10 cellular contexts compared by ENCODE assay signal in genomic region chr10:13684813-13685511, GRCh38.
DNase-seq lines count a peak whose midpoint lies in the region; ATAC-seq and TF ChIP-seq lines count a peak whose summit lies in the region.
"Had no signal": no experiment of that assay in that cellular context is flagged by ENCODE, and none has a peak within 500 bp of the region (broad histone marks: within the 10 kb centered on the region; RNA-seq: fewer than 3 reads in every experiment).

No MANE protein-coding gene starts in this region.

- no peaks in the 10 kb centered on the region for H3K36me3 Mint-ChIP-seq in CD8-positive, alpha-beta T cell
- no peaks in the 10 kb centered on the region for H3K36me3 Mint-ChIP-seq in activated T-cell treated with anti-CD3 and anti-CD28 coated beads, Interleukin-2, amount 50 U/mL, for 4 hours (ENCODE audit: insufficient read depth)

- no peak for ATAC-seq in CD8-positive, alpha-beta T cell
- no peak for ATAC-seq in activated T-cell treated with anti-CD3 and anti-CD28 coated beads, Interleukin-2, amount 50 U/mL, for 4 hours
- ATAC-seq: activated CD8-positive, alpha-beta T cell treated with anti-CD3 and anti-CD28 coated beads, Interleukin-2, amount 10 ng/mL, durations not matched to agents 7 days and 5 days had no signal

- H3K27me3 ChIP-seq in ascending aorta (no peaks in the 10 kb centered on the region), skeletal muscle tissue (ENCODE audit: control insufficient read depth in 3 of 3, insufficient read depth in 3 of 3, low read length in 3 of 3) (no peaks in the 10 kb centered on the region)
- no peaks in the 10 kb centered on the region for H3K27me3 ChIP-seq in CD8-positive, alpha-beta T cell (ENCODE audit: insufficient read depth, low read length)

- H3K4me3 Mint-ChIP-seq in CD8-positive, alpha-beta T cell = no peak overlapping the region
- H3K4me3 Mint-ChIP-seq in activated T-cell treated with anti-CD3 and anti-CD28 coated beads, Interleukin-2, amount 50 U/mL, for 4 hours = no peak overlapping the region
- H3K4me3 Mint-ChIP-seq: activated CD8-positive, alpha-beta T cell treated with anti-CD3 and anti-CD28 coated beads, Interleukin-2, amount 10 ng/mL, durations not matched to agents 7 days and 5 days had no signal

- H3K36me3 ChIP-seq in ascending aorta (no peaks in the 10 kb centered on the region), skeletal muscle tissue (ENCODE audit: control insufficient read depth in 3 of 3, insufficient read depth in 3 of 3, low read length in 3 of 3) (no peaks in the 10 kb centered on the region)
- H3K36me3 ChIP-seq in CD8-positive, alpha-beta T cell (ENCODE audit: insufficient read depth, low read length) = no peaks in the 10 kb centered on the region

- H3K9ac ChIP-seq in skeletal muscle tissue (ENCODE audit: low read depth in 1 of 3, low read length in 3 of 3) = peak overlapping the region; percentile 32 to 69 (median 43)

- H3K4me3 ChIP-seq in ascending aorta (peak overlapping the region in 1 of 2 donors; percentile 27), skeletal muscle tissue (ENCODE audit: low read length in 3 of 3) (peak overlapping the region; percentile 45 to 60 (median 52))
- H3K4me3 ChIP-seq in CD8-positive, alpha-beta T cell (ENCODE audit: low read depth, low read length) = no peak overlapping the region

- no peaks in the 10 kb centered on the region for H3K9me3 Mint-ChIP-seq in CD8-positive, alpha-beta T cell
- H3K9me3 Mint-ChIP-seq in activated T-cell treated with anti-CD3 and anti-CD28 coated beads, Interleukin-2, amount 50 U/mL, for 4 hours = no peaks in the 10 kb centered on the region

- DNase-seq in GM04503 (ENCODE audit: low read depth) (peak; percentile 15), ascending aorta (ENCODE audit: low spot score in 2 of 2) (no peak), hepatic stellate cell (ENCODE audit: low spot score) (peak; percentile 33), NCI-H2227 (lab: John Stamatoyannopoulos, UW; ENCODE audit: unreplicated experiment) (no peak), DMS114 treated with DMSO at 0.1 percent for 48 hours (lab: John Stamatoyannopoulos, UW; ENCODE audit: unreplicated experiment) (no peak)
- no peak for DNase-seq in CD8-positive, alpha-beta T cell
- no peak for DNase-seq in activated T-cell treated with anti-CD3 and anti-CD28 coated beads, Interleukin-2, amount 50 U/mL, for 4 hours
- DNase-seq: activated CD8-positive, alpha-beta T cell treated with anti-CD3 and anti-CD28 coated beads, Interleukin-2, amount 10 ng/mL, durations not matched to agents 7 days and 5 days; Calu3 had no signal

- H3K27me3 Mint-ChIP-seq in CD8-positive, alpha-beta T cell (ENCODE audit: low read depth) = peaks cover 9% of the 10 kb centered on the region
- peaks cover 9% of the 10 kb centered on the region for H3K27me3 Mint-ChIP-seq in activated T-cell treated with anti-CD3 and anti-CD28 coated beads, Interleukin-2, amount 50 U/mL, for 4 hours (ENCODE audit: low read depth)

- POLR2A ChIA-PET in CD8-positive, alpha-beta T cell (lab: Charles Lee) = interaction anchor here (0.8 kb wide), 1 partner anchor 10 kb away, joined by 3 read pairs; no protein-coding TSS in a partner anchor

- no peak overlapping the region for H3K27ac Mint-ChIP-seq in CD8-positive, alpha-beta T cell
- H3K27ac Mint-ChIP-seq: activated CD8-positive, alpha-beta T cell treated with anti-CD3 and anti-CD28 coated beads, Interleukin-2, amount 10 ng/mL, durations not matched to agents 7 days and 5 days had no signal

- no peaks in the 10 kb centered on the region for H3K4me1 Mint-ChIP-seq in CD8-positive, alpha-beta T cell (ENCODE audit: low read depth)
- H3K4me1 Mint-ChIP-seq in activated T-cell treated with anti-CD3 and anti-CD28 coated beads, Interleukin-2, amount 50 U/mL, for 4 hours (ENCODE audit: low read depth) = no peaks in the 10 kb centered on the region

- CTCF ChIA-PET in CD8-positive, alpha-beta T cell (lab: Charles Lee) = no interaction called here

- H3K9me3 ChIP-seq in ascending aorta (no peaks in the 10 kb centered on the region), skeletal muscle tissue (ENCODE audit: control insufficient read depth in 3 of 3, low read length in 3 of 3) (no peaks in the 10 kb centered on the region)
- no peaks in the 10 kb centered on the region for H3K9me3 ChIP-seq in CD8-positive, alpha-beta T cell (ENCODE audit: low read length)

- TF ChIP-seq CTCF in ascending aorta (IDR thresholded peaks at IDR 0.05) = no peak
- TF ChIP-seq CTCF in CD8-positive, alpha-beta T cell (IDR thresholded peaks at IDR 0.05) = no peak

- intact Hi-C loops in ascending aorta (cut with DNase I) = loop anchor here (1.0 kb wide), 1 partner anchor 22 kb away; no protein-coding TSS in a partner anchor
- intact Hi-C loops in CD8-positive, alpha-beta T cell (cut with DNase I, micrococcal nuclease) = no loop called here

- H3K27ac ChIP-seq in ascending aorta = peak overlapping the region; percentile 61 to 76
- peak overlapping the region; percentile 69 for H3K27ac ChIP-seq in skeletal muscle tissue (ENCODE audit: low read depth, low read length)
- no peak overlapping the region for H3K27ac ChIP-seq in CD8-positive, alpha-beta T cell (ENCODE audit: low read depth, low read length)

- peaks cover 0 to 37% of the 10 kb centered on the region in 2 donors for H3K4me1 ChIP-seq in ascending aorta
- peaks cover 30 to 38% (median 32%) of the 10 kb centered on the region in 3 donors for H3K4me1 ChIP-seq in skeletal muscle tissue (ENCODE audit: control insufficient read depth in 3 of 3, insufficient read depth in 3 of 3, low read length in 3 of 3)
- no peaks in the 10 kb centered on the region for H3K4me1 ChIP-seq in CD8-positive, alpha-beta T cell (ENCODE audit: insufficient read depth, low read length)

Comparison
In these comparisons a context has a peak if more than half of its experiments do, and no peak if none do; other contexts are left out.
1. DNase-seq: peak in GM04503 (single experiment) and hepatic stellate cell (single experiment); none in ascending aorta (0 of 2), CD8-positive, alpha-beta T cell (0 of 7), NCI-H2227 (single experiment), activated T-cell treated with anti-CD3 and anti-CD28 coated beads, Interleukin-2, amount 50 U/mL, for 4 hours (single experiment) and DMS114 treated with DMSO at 0.1 percent for 48 hours (single experiment).